8 cellular contexts compared by ENCODE assay signal in genomic region chr11:17014774-17015638, GRCh38. TPM values are rescaled to one million over a fixed set of nuclear protein-coding genes. Genes with fewer than 3 reads are reported as not detected.
DNase-seq lines count a peak whose midpoint lies in the region; ATAC-seq and TF ChIP-seq lines count a peak whose summit lies in the region.

No MANE protein-coding gene starts in this region.

- H3K36me3 ChIP-seq in GM23338 (ENCODE audit: insufficient read depth) (no peaks in the 10 kb centered on the region), OCI-LY3 (replicated peaks; ENCODE audit: low read depth, low read length) (no peaks in the 10 kb centered on the region)

- peak overlapping the region; percentile 51 for H3K9ac ChIP-seq in OCI-LY3 (ENCODE audit: low read length)

- H3F3A ChIP-seq in GM23338 (replicated peaks; ENCODE audit: low read depth) = peaks cover 9% of the 10 kb centered on the region

- no peaks in the 10 kb centered on the region for H3K9me2 ChIP-seq in GM23338 (ENCODE audit: insufficient read depth)

- peak; percentile 49 for ATAC-seq in GM23338
- peak; percentile 60 for ATAC-seq in left colon
- no peak for ATAC-seq in GM21825 (IDR thresholded peaks at IDR 0.05; ENCODE audit: unreplicated experiment)

- H3K4me1 ChIP-seq in GM23338 (ENCODE audit: insufficient read depth) (peaks cover 28% of the 10 kb centered on the region), OCI-LY3 (ENCODE audit: low read length) (no peaks in the 10 kb centered on the region)

- H3K27ac Mint-ChIP-seq in GM23338 (peak overlapping the region; percentile 88), brain (peak overlapping the region; percentile 79 to 96 (median 91))
- peak overlapping the region; percentile 77 for H3K27ac Mint-ChIP-seq in stimulated activated naive CD8-positive, alpha-beta T cell treated with anti-CD3 and anti-CD28 coated beads, Interleukin-15, Interleukin-2, amounts not matched to agents 100 ng/mL and 50 ng/mL, for 24 hours

- H3K27me3 Mint-ChIP-seq in GM23338 (ENCODE audit: insufficient read depth, low read depth, poor library complexity) (peaks cover 14% of the 10 kb centered on the region), brain (peaks cover 9% of the 10 kb centered on the region)
- peaks cover 24% of the 10 kb centered on the region for H3K27me3 Mint-ChIP-seq in stimulated activated naive CD8-positive, alpha-beta T cell treated with anti-CD3 and anti-CD28 coated beads, Interleukin-15, Interleukin-2, amounts not matched to agents 100 ng/mL and 50 ng/mL, for 24 hours

- H3K36me3 Mint-ChIP-seq in GM23338 (ENCODE audit: low read depth) (no peaks in the 10 kb centered on the region), brain (no peaks in the 10 kb centered on the region)
- no peaks in the 10 kb centered on the region for H3K36me3 Mint-ChIP-seq in stimulated activated naive CD8-positive, alpha-beta T cell treated with anti-CD3 and anti-CD28 coated beads, Interleukin-15, Interleukin-2, amounts not matched to agents 100 ng/mL and 50 ng/mL, for 24 hours (ENCODE audit: low read depth)

- H3K9me3 Mint-ChIP-seq in GM23338 = no peaks in the 10 kb centered on the region
- H3K9me3 Mint-ChIP-seq in brain = peaks cover 0 to 5% (median 0%) of the 10 kb centered on the region in 5 experiments
- no peaks in the 10 kb centered on the region for H3K9me3 Mint-ChIP-seq in stimulated activated naive CD8-positive, alpha-beta T cell treated with anti-CD3 and anti-CD28 coated beads, Interleukin-15, Interleukin-2, amounts not matched to agents 100 ng/mL and 50 ng/mL, for 24 hours

- H2AFZ ChIP-seq in GM23338 (peak overlapping the region; percentile 99), OCI-LY3 (ENCODE audit: low read depth, low read length) (peak overlapping the region; percentile 92)

- TF ChIP-seq CTCF in C4-2B (conservative IDR thresholded peaks at IDR 0.05) = peak; percentile 79
- peak; percentile 57 to 71 for TF ChIP-seq CTCF in GM23338 (conservative IDR thresholded peaks at IDR 0.05; ENCODE audit: low read depth in 2 of 2)
- TF ChIP-seq CTCF in OCI-LY3 (IDR thresholded peaks at IDR 0.05; ENCODE audit: low read depth, low read length) = peak; percentile 58
- peak in 1 of 2 experiments; percentile 66 for TF ChIP-seq CTCF in brain (conservative IDR thresholded peaks at IDR 0.05)

- H3K27ac ChIP-seq in C4-2B (peak overlapping the region; percentile 68), GM23338 (ENCODE audit: low read depth) (no peak overlapping the region), OCI-LY3 (ENCODE audit: low read length) (no peak overlapping the region)

- H3K4me1 Mint-ChIP-seq in GM23338 (peaks cover 8% of the 10 kb centered on the region; the same call in 2 of the 3 replicates), brain (peaks cover 14% of the 10 kb centered on the region)
- H3K4me1 Mint-ChIP-seq in stimulated activated naive CD8-positive, alpha-beta T cell treated with anti-CD3 and anti-CD28 coated beads, Interleukin-15, Interleukin-2, amounts not matched to agents 100 ng/mL and 50 ng/mL, for 24 hours (ENCODE audit: low read depth) = peaks cover 8% of the 10 kb centered on the region

- H3K27me3 ChIP-seq in GM23338 (ENCODE audit: insufficient read depth) (peaks cover 47% of the 10 kb centered on the region), OCI-LY3 (ENCODE audit: low read depth, low read length) (peaks cover 25% of the 10 kb centered on the region)

- H3K9me3 ChIP-seq in OCI-LY3 (ENCODE audit: insufficient read depth, low read length) = no peaks in the 10 kb centered on the region

- H4K20me1 ChIP-seq in GM23338 (replicated peaks; ENCODE audit: insufficient read depth) (peaks cover 4% of the 10 kb centered on the region), OCI-LY3 (ENCODE audit: insufficient read depth, low read length) (no peaks in the 10 kb centered on the region)

- intact Hi-C loops in left colon (cut with DNase I, micrococcal nuclease) = no loop called here

- peak overlapping the region; percentile 95 for H3K4me3 Mint-ChIP-seq in GM23338
- peak overlapping the region; percentile 87 to 96 (median 93) for H3K4me3 Mint-ChIP-seq in brain
- H3K4me3 Mint-ChIP-seq in stimulated activated naive CD8-positive, alpha-beta T cell treated with anti-CD3 and anti-CD28 coated beads, Interleukin-15, Interleukin-2, amounts not matched to agents 100 ng/mL and 50 ng/mL, for 24 hours = peak overlapping the region; percentile 86

- peak overlapping the region; percentile 86 for H3K4me3 ChIP-seq in GM23338
- H3K4me3 ChIP-seq in OCI-LY3 (ENCODE audit: low read length) = peak overlapping the region; percentile 76

- H3K4me2 ChIP-seq in GM23338 (peak overlapping the region; percentile 100), OCI-LY3 (ENCODE audit: low read length) (peak overlapping the region; percentile 77)

- H3K79me2 ChIP-seq in GM23338 (replicated peaks; ENCODE audit: insufficient read depth) = peaks cover 7% of the 10 kb centered on the region
- H3K79me2 ChIP-seq in OCI-LY3 (ENCODE audit: low read length) = no peaks in the 10 kb centered on the region

- DNase-seq in GM23338 (ENCODE audit: low spot score) (peak; percentile 83), left colon (peak; percentile 49 to 75), NCI-H2029 (lab: John Stamatoyannopoulos, UW) (no peak)

TF ChIP-seq in GM23338, 12 proteins besides CTCF, POLR2A, EP300 and RAD21:
- TF ChIP-seq EZH2 (IDR thresholded peaks at IDR 0.05; ENCODE audit: low read depth, unreplicated experiment) = peak; percentile 63
- TF ChIP-seq POLR2AphosphoS5 (IDR thresholded peaks at IDR 0.05; ENCODE audit: low read depth) = 0 out of 2 replicates have a peak, but pooled peaks have one; percentile 4
- no peak for TF ChIP-seq NANOG (IDR thresholded peaks at IDR 0.05; ENCODE audit: borderline replicate concordance)

RNA-seq across cellular contexts. Expression of gene PLEKHA7, which starts 0.8 kb away (rescaled TPM):
- total RNA-seq in GM23338 (2014; rRNA removed; shearing (Covaris generic)) = 12.9 and 15.8 TPM in 2 replicates
- polyA plus RNA-seq in GM23338 (2016; fragmentation: Nextera tagmentation; extraction: Ambion mirVana) (8.1 and 9.7 TPM in 2 replicates), brain (ENCODE audit: insufficient read depth, low read depth, low replicate concordance) (8.9 TPM)
- total RNA-seq in left colon = 100 to 1,000 TPM in 1 of 2 donors, 10 to 100 TPM in 1; 81.3 to 110 TPM
